Comparison of ENCODE assay signal across 1 cellular context in genomic region chr16:88760424-88761142, GRCh38.
TF ChIP-seq lines count a peak whose summit lies in the region.

No MANE protein-coding gene starts in this region.

TF ChIP-seq in K562, 482 proteins besides CTCF, POLR2A, EP300 and RAD21:
- TF ChIP-seq TRIM24 (IDR thresholded peaks at IDR 0.05), result no peak
- TF ChIP-seq IRF2 (CRISPR knock-in tag; IDR thresholded peaks at IDR 0.05), result no peak
- TF ChIP-seq, protein P1, sequence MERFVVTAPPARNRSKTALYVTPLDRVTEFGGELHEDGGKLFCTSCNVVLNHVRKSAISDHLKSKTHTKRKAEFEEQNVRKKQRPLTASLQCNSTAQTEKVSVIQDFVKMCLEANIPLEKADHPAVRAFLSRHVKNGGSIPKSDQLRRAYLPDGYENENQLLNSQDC (CRISPR knock-in tag; IDR thresholded peaks at IDR 0.05), result no peak
- TF ChIP-seq BACH1 (tag; IDR thresholded peaks at IDR 0.05), result no peak
- TF ChIP-seq POLR2AphosphoS2 (IDR thresholded peaks at IDR 0.05; ENCODE audit: low read length), result peak; percentile 60; the same call in 1 of the 2 replicates
- TF ChIP-seq, protein P2, sequence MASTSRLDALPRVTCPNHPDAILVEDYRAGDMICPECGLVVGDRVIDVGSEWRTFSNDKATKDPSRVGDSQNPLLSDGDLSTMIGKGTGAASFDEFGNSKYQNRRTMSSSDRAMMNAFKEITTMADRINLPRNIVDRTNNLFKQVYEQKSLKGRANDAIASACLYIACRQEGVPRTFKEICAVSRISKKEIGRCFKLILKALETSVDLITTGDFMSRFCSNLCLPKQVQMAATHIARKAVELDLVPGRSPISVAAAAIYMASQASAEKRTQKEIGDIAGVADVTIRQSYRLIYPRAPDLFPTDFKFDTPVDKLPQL (IDR thresholded peaks at IDR 0.05; ENCODE audit: extremely low read depth, insufficient read length), result no peak
- TF ChIP-seq HMGN3 (IDR thresholded peaks at IDR 0.05; ENCODE audit: borderline replicate concordance, extremely low read depth, insufficient read length, low read depth, low read length), result peak; percentile 20
- TF ChIP-seq POLR3G (IDR thresholded peaks at IDR 0.05; ENCODE audit: extremely low read depth, insufficient read length, insufficient replicate concordance), result no peak
- no peak for TF ChIP-seq SUPT5H (IDR thresholded peaks at IDR 0.05)
- TF ChIP-seq CREB1 (IDR thresholded peaks at IDR 0.05), result no peak
- no peak for TF ChIP-seq CREB1 (CRISPR knock-in tag; IDR thresholded peaks at IDR 0.05)
- TF ChIP-seq POLR2G (IDR thresholded peaks at IDR 0.05; ENCODE audit: low read depth, low read length), result peak; percentile 72
- TF ChIP-seq SMARCA4 (IDR thresholded peaks at IDR 0.05), result no peak
- no peak for TF ChIP-seq HMG20B (CRISPR knock-in tag; IDR thresholded peaks at IDR 0.05)
- TF ChIP-seq, protein P3, sequence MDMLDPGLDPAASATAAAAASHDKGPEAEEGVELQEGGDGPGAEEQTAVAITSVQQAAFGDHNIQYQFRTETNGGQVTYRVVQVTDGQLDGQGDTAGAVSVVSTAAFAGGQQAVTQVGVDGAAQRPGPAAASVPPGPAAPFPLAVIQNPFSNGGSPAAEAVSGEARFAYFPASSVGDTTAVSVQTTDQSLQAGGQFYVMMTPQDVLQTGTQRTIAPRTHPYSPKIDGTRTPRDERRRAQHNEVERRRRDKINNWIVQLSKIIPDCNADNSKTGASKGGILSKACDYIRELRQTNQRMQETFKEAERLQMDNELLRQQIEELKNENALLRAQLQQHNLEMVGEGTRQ (CRISPR knock-in tag; IDR thresholded peaks at IDR 0.05), result no peak
- TF ChIP-seq ELF4 (CRISPR knock-in tag; IDR thresholded peaks at IDR 0.05), result no peak
- peak; percentile 76 for TF ChIP-seq RBM22 (IDR thresholded peaks at IDR 0.05; ENCODE audit: low read depth, low read length, poor library complexity, severe bottlenecking)
- no peak for TF ChIP-seq BRD9 (IDR thresholded peaks at IDR 0.05; ENCODE audit: low read depth, partially characterized antibody)
- no peak for TF ChIP-seq DEAF1 (CRISPR knock-in tag; IDR thresholded peaks at IDR 0.05)
- no peak for TF ChIP-seq DPF2 (IDR thresholded peaks at IDR 0.05)
- no peak for TF ChIP-seq USF1 (CRISPR knock-in tag; IDR thresholded peaks at IDR 0.05)
- no peak for TF ChIP-seq HMBOX1 (IDR thresholded peaks at IDR 0.05)
- TF ChIP-seq NFRKB (IDR thresholded peaks at IDR 0.05; ENCODE audit: low read depth), result no peak
TF ChIP-seq in K562: peak in this region for 4.
